Comparison of ENCODE assay signal across 8 cellular contexts in the genomic region with DNA sequence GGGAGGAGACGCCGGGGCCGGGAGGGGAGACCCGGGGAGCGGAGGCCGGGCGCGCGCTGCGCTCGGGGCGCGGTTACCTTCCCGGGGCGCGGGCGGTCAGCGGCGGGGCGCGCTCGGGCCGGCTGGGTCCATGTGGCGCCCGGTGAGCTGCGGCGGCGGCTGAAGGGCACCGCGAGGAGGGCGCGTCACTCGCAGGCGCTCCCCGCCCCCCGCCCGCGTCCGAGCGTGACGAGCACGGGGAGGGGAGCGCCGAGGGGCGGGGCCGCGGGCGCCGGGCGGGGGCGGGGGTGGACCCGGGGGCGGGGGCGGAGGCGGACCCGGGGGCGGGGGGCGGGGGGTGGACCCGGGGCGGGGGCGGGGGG. TPM values are rescaled to one million over a fixed set of nuclear protein-coding genes. Genes with fewer than 3 reads are reported as not detected.
DNase-seq lines count a peak whose midpoint lies in the region; ATAC-seq and TF ChIP-seq lines count a peak whose summit lies in the region.

A gene (minus strand): TSS at position 161 of the 362 bp plus-strand sequence. CDS start 1,607 bp downstream, outside the sequence.

- no peak for TF ChIP-seq POLR2A in thyroid gland (IDR thresholded peaks at IDR 0.05)
- no peak for TF ChIP-seq POLR2A in uterus (IDR thresholded peaks at IDR 0.05)

- WGBS in thyroid gland, 2 donors = 1% methylated on average over 19 of the region's 61 CpGs; no CpG with 5 or more reads in 1 of the 2 donors

- TF ChIP-seq CTCF in thyroid gland (IDR thresholded peaks at IDR 0.05) (no peak), uterus (IDR thresholded peaks at IDR 0.05) (no peak)

- no peak within 1 kb of the TSS for H3K9ac ChIP-seq in iPS-15b (ENCODE audit: low read depth, low read length)

- H3K27me3 Mint-ChIP-seq in T-cell = peaks cover 33 to 59% of the 10 kb centered on the region in 2 donors

- peak in 3 of 4 experiments; percentile 13 to 48 (median 15) for ATAC-seq in T-cell (replicated peaks in 1 of 4)

- POLR2A ChIA-PET in T-cell (lab: Charles Lee) = no interaction called here

- peak within 1 kb of the TSS in 2 of 3 donors; percentile 21 to 61 for H3K4me3 Mint-ChIP-seq in T-cell

- peak; percentile 9 for DNase-seq in stimulated activated naive CD4-positive, alpha-beta T cell treated with Interleukin-2 at 50 U/mL for 16 hours (lab: John Stamatoyannopoulos, UW)
- no peak for DNase-seq in stimulated activated naive CD4-positive, alpha-beta T cell (lab: John Stamatoyannopoulos, UW)
- peak in 3 of 34 experiments; percentile 3 to 21 (median 9) for DNase-seq in T-cell
- peak; percentile 41 to 42 for DNase-seq in thyroid gland
- no peak for DNase-seq in SIG-M5 (lab: John Stamatoyannopoulos, UW)
- no peak for DNase-seq in SW480 (ENCODE audit: low spot score)
- DNase-seq in uterus = no peak

- H3K27ac ChIP-seq in thyroid gland (no peak within 1 kb of the TSS), uterus (no peak within 1 kb of the TSS)

- CTCF ChIA-PET in T-cell (lab: Charles Lee) = interaction anchor here in 1 of 2 donors (0.7 kb wide), 1 partner anchor 372 kb away, joined by 6 read pairs; no protein-coding TSS in a partner anchor

- H3K9me3 ChIP-seq in iPS-15b (ENCODE audit: control insufficient read depth, insufficient read depth, low read length) (no peaks in the 10 kb centered on the region), thyroid gland (no peaks in the 10 kb centered on the region), uterus (no peaks in the 10 kb centered on the region)

- peaks cover 0 to 8% (median 7%) of the 10 kb centered on the region in 3 donors for H3K4me1 Mint-ChIP-seq in T-cell

- H3K4me1 ChIP-seq in iPS-15b (ENCODE audit: control insufficient read depth, insufficient read depth, low read length) = no peaks in the 10 kb centered on the region
- H3K4me1 ChIP-seq in thyroid gland = peaks cover 10 to 21% of the 10 kb centered on the region in 2 donors
- H3K4me1 ChIP-seq in uterus = peaks cover 0 to 12% of the 10 kb centered on the region in 2 donors

- H3K27ac Mint-ChIP-seq in T-cell = no peak within 1 kb of the TSS

- intact Hi-C loops in thyroid gland (cut with DNase I) (no loop called here), uterus (cut with DNase I; ENCODE audit: low total_unique reads) (no loop called here)

- H3K9me3 Mint-ChIP-seq in T-cell = no peaks in the 10 kb centered on the region

- H3K4me3 ChIP-seq in iPS-15b (ENCODE audit: low read depth, low read length) = peak within 1 kb of the TSS; percentile 49
- H3K4me3 ChIP-seq in thyroid gland (replicated peaks in 1 of 3) = peak within 1 kb of the TSS in 1 of 3 donors; percentile 38
- peak within 1 kb of the TSS in 1 of 2 donors; percentile 18 for H3K4me3 ChIP-seq in uterus

- H3K27me3 ChIP-seq in iPS-15b (ENCODE audit: control insufficient read depth, insufficient read depth, low read length) (peaks cover 43% of the 10 kb centered on the region), thyroid gland (peaks cover 12% of the 10 kb centered on the region), uterus (peaks cover 17 to 25% of the 10 kb centered on the region in 2 donors)

- no peaks in the 10 kb centered on the region for H3K36me3 ChIP-seq in iPS-15b (ENCODE audit: control insufficient read depth, insufficient read depth, low read length)
- no peaks in the 10 kb centered on the region for H3K36me3 ChIP-seq in thyroid gland
- no peaks in the 10 kb centered on the region for H3K36me3 ChIP-seq in uterus

- H3K36me3 Mint-ChIP-seq in T-cell = peaks cover 3% of the 10 kb centered on the region

RNA-seq across cellular contexts. Expression of the gene that starts here (rescaled TPM):
- total RNA-seq in T-cell (1 to 10 TPM in 3 of 5 donors, under 1 TPM in 2; 0.73 to 2.6 (median 1.2) TPM), thyroid gland (1 to 10 TPM in 2 of 4 donors, under 1 TPM in 1, not detected in 1; 0.75 to 3.2 (median 1.4) TPM), uterus (10 to 100 TPM in 1 of 4 donors, 1 to 10 TPM in 1, under 1 TPM in 2; 0.14 to 15.1 (median 2.0) TPM)

Comparison
In these comparisons a context has a peak if more than half of its experiments do, and no peak if none do; other contexts are left out.
1. DNase-seq: peak in stimulated activated naive CD4-positive, alpha-beta T cell treated with Interleukin-2 at 50 U/mL for 16 hours (single experiment) and thyroid gland (2 of 2); none in stimulated activated naive CD4-positive, alpha-beta T cell (0 of 6), SIG-M5 (single experiment), SW480 (single experiment) and uterus (0 of 2).